In the genomic region with DNA sequence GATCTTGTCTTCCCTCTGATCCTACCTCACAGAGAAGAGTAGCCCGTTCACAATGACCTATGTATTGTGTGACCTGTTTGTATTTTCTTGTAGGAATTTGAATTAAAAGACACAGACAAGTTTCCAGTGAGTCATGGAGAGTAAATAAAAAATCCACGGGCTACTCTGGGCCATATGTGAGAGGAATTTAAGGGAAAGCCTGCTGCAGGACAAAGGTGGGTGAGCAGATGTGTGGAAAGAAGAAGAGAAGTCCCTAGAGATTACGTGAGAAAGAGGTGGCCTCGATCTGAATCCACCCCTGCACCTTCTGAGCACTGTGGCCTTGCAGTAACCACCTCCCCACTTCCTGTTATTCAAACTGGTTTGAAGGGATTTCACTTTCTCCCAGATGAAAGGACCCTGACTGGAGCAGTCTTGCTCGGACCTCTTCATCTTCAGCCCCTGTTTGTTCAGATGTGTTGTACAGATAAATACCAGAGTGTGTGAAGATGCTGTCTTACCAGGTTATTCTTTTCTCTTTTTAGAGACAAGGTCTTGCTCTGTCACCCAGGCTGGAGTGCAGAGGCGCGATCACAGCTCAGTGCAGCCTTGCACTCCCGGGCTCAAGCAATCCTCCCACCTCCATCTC, we compare ENCODE assay signal across 9 cellular contexts.
A peak's percentile ranks its signal among the peaks of the same experiment; 100 is the strongest.
DNase-seq lines count a peak whose midpoint lies in the region; ATAC-seq lines count a peak whose summit lies in the region.
"Had no signal": no experiment of that assay in that cellular context is flagged by ENCODE, and none has a peak within 500 bp of the region (broad histone marks: within the 10 kb centered on the region; RNA-seq: fewer than 3 reads in every experiment).

No MANE protein-coding gene starts in this region.

- CTCF ChIA-PET in activated naive CD4-positive, alpha-beta T cell treated with anti-CD3 and anti-CD28 coated beads for 36 hours (lab: Charles Lee), result interaction anchor here (0.5 kb wide), 1 partner anchor 29 kb away, joined by 3 read pairs; no protein-coding TSS in a partner anchor
- CTCF ChIA-PET in T-cell (lab: Charles Lee), result no interaction called here

- H3K27me3 Mint-ChIP-seq in activated naive CD4-positive, alpha-beta T cell treated with anti-CD3 and anti-CD28 coated beads for 36 hours (ENCODE audit: low read depth), result no peaks in the 10 kb centered on the region
- H3K27me3 Mint-ChIP-seq in T-cell, result no peaks in the 10 kb centered on the region

- peak; percentile 88 for ATAC-seq in HG02798 (IDR thresholded peaks at IDR 0.05; ENCODE audit: poor library complexity, unreplicated experiment)
- ATAC-seq in T-cell (replicated peaks in 1 of 4), result peak; percentile 80 to 95 (median 89)
- peak; percentile 96 for ATAC-seq in stimulated activated naive CD8-positive, alpha-beta T cell treated with anti-CD3 and anti-CD28 coated beads, Interleukin-15, Interleukin-2, amounts not matched to agents 100 U/mL and 50 U/mL, for 24 hours

- peaks cover 3% of the 10 kb centered on the region for H3K36me3 Mint-ChIP-seq in activated naive CD4-positive, alpha-beta T cell treated with anti-CD3 and anti-CD28 coated beads for 36 hours (ENCODE audit: low read depth)
- H3K36me3 Mint-ChIP-seq in T-cell, result peaks cover 10% of the 10 kb centered on the region

- POLR2A ChIA-PET in T-cell (lab: Charles Lee), result interaction anchor here in 1 of 2 donors (0.7 kb wide), 1 partner anchor 13 kb away, joined by 3 read pairs; no protein-coding TSS in a partner anchor

- H3K9me3 Mint-ChIP-seq in activated naive CD4-positive, alpha-beta T cell treated with anti-CD3 and anti-CD28 coated beads for 36 hours, result peaks cover 1% of the 10 kb centered on the region
- H3K9me3 Mint-ChIP-seq in T-cell, result peaks cover 0 to 11% (median 0%) of the 10 kb centered on the region in 3 donors

- H3K4me1 Mint-ChIP-seq in activated naive CD4-positive, alpha-beta T cell treated with anti-CD3 and anti-CD28 coated beads for 36 hours (ENCODE audit: low read depth), result peaks cover 34% of the 10 kb centered on the region
- H3K4me1 Mint-ChIP-seq in T-cell, result peaks cover 45 to 52% (median 48%) of the 10 kb centered on the region in 3 donors

- H3K27ac Mint-ChIP-seq in activated naive CD4-positive, alpha-beta T cell treated with anti-CD3 and anti-CD28 coated beads for 36 hours, result peak overlapping the region; percentile 71
- peak overlapping the region; percentile 83 to 90 for H3K27ac Mint-ChIP-seq in T-cell

- peak; percentile 61 for DNase-seq in activated naive CD4-positive, alpha-beta T cell treated with anti-CD3 and anti-CD28 coated beads for 36 hours
- DNase-seq in activated naive CD4-positive, alpha-beta T cell treated with Interleukin-2 at 50 U/mL for 16 hours, result no peak
- DNase-seq in T-cell (peak in 21 of 34 experiments; percentile 6 to 56 (median 12)), NCI-H526 (lab: John Stamatoyannopoulos, UW) (no peak), NCI-H2227 treated with DMSO at 0.1 percent for 48 hours (lab: John Stamatoyannopoulos, UW) (no peak), HK-2 (ENCODE audit: unreplicated experiment) (no peak)
- peak; percentile 37 for DNase-seq in stimulated activated naive CD8-positive, alpha-beta T cell treated with anti-CD3 and anti-CD28 coated beads, Interleukin-15, Interleukin-2, amounts not matched to agents 100 U/mL and 50 U/mL, for 24 hours
- DNase-seq: NCI-H2171 treated with DMSO at 0.1 percent for 48 hours had no signal

- intact Hi-C loops in activated naive CD4-positive, alpha-beta T cell treated with anti-CD3 and anti-CD28 coated beads for 36 hours (cut with micrococcal nuclease), result loop anchor here (1.0 to 10.0 kb wide), 4 partner anchors 8 to 753 kb away; partner anchors contain the start of gene KL

- no peak overlapping the region for H3K4me3 Mint-ChIP-seq in activated naive CD4-positive, alpha-beta T cell treated with anti-CD3 and anti-CD28 coated beads for 36 hours
- H3K4me3 Mint-ChIP-seq in T-cell, result peak overlapping the region; percentile 49 to 59 (median 56)

Comparison
In these comparisons a context has a peak if more than half of its experiments do, and no peak if none do; other contexts are left out.
1. DNase-seq: peak in activated naive CD4-positive, alpha-beta T cell treated with anti-CD3 and anti-CD28 coated beads for 36 hours (single experiment), T-cell (21 of 34) and stimulated activated naive CD8-positive, alpha-beta T cell treated with anti-CD3 and anti-CD28 coated beads, Interleukin-15, Interleukin-2, amounts not matched to agents 100 U/mL and 50 U/mL, for 24 hours (single experiment); none in activated naive CD4-positive, alpha-beta T cell treated with Interleukin-2 at 50 U/mL for 16 hours (single experiment), NCI-H526 (0 of 2), NCI-H2227 treated with DMSO at 0.1 percent for 48 hours (single experiment) and HK-2 (single experiment).
2. Peak in every context shown above with its lines, with median percentiles within 50 percentile points of each other: ATAC-seq.